24 cellular contexts compared by ENCODE assay signal in the genomic region with DNA sequence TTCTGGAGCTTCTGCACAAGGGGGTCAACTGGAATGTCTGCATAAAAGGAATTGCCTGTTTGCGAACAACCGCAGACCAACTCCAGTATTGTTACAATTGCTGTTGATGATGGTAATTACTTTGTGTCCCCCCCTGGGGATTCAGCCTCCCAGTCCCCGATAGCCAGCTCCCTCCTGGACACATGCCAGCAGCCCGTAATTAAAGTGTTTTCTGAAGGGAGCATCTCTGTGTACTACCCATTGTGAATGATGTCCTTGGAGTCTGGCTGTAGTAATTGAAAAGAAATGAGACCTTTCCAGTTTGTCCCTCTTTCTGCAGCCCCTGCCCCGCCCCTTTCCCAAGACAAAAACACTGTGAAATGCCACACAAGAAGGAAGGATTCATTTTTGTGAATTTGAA.
DNase-seq lines count a peak whose midpoint lies in the region; ATAC-seq and TF ChIP-seq lines count a peak whose summit lies in the region.
"Had no signal": no experiment of that assay in that cellular context is flagged by ENCODE, and none has a peak within 500 bp of the region (broad histone marks: within the 10 kb centered on the region; RNA-seq: fewer than 3 reads in every experiment).

No MANE protein-coding gene starts in this region.

- no peak for TF ChIP-seq CTCF in BE2C (IDR thresholded peaks at IDR 0.05; ENCODE audit: low read depth, low read length)
- no peak for TF ChIP-seq CTCF in glutamatergic neuron (IDR thresholded peaks at IDR 0.05; ENCODE audit: partially characterized antibody, unreplicated experiment)

- peaks cover 10% of the 10 kb centered on the region for H3K4me1 Mint-ChIP-seq in glutamatergic neuron (ENCODE audit: low read depth, unreplicated experiment)
- H3K4me1 Mint-ChIP-seq: activated CD4-positive, alpha-beta T cell treated with anti-CD3 and anti-CD28 coated beads, Interleukin-2, amount 10 ng/mL, durations not matched to agents 7 days and 5 days; activated CD8-positive, alpha-beta memory T cell treated with anti-CD3 and anti-CD28 coated beads, Interleukin-2, amount 10 ng/mL, durations not matched to agents 7 days and 5 days; natural killer cell; stimulated activated naive B cell treated with anti-CD40 and anti-IgM and Interleukin-4, amounts not matched to agents 10 μg/mL and 1 μg/mL and 100 μg/mL, for 72 hours had no signal

- H3K36me3 ChIP-seq in BE2C = no peaks in the 10 kb centered on the region
- H3K36me3 ChIP-seq: right lobe of liver, suprapubic skin, uterus, WERI-Rb-1 had no signal

- H3K9me3 ChIP-seq in BE2C = no peaks in the 10 kb centered on the region
- H3K9me3 ChIP-seq: right lobe of liver, suprapubic skin, uterus had no signal

- H3K36me3 Mint-ChIP-seq in glutamatergic neuron (ENCODE audit: unreplicated experiment) = no peaks in the 10 kb centered on the region
- H3K36me3 Mint-ChIP-seq: activated CD8-positive, alpha-beta memory T cell treated with anti-CD3 and anti-CD28 coated beads, Interleukin-2, amount 10 ng/mL, durations not matched to agents 7 days and 5 days; natural killer cell; stimulated activated naive B cell treated with anti-CD40 and anti-IgM and Interleukin-4, amounts not matched to agents 10 μg/mL and 1 μg/mL and 100 μg/mL, for 72 hours had no signal

- 0 out of 2 replicates have a peak overlapping the region, but pooled peaks have one; percentile 1 for H3K4me3 ChIP-seq in BE2C (ENCODE audit: low read depth, low read length)
- H3K4me3 ChIP-seq: right lobe of liver, suprapubic skin, uterus had no signal

- no peak overlapping the region for H3K4me3 Mint-ChIP-seq in glutamatergic neuron (ENCODE audit: unreplicated experiment)
- H3K4me3 Mint-ChIP-seq: activated CD4-positive, alpha-beta T cell treated with anti-CD3 and anti-CD28 coated beads, Interleukin-2, amount 10 ng/mL, durations not matched to agents 7 days and 5 days; activated CD8-positive, alpha-beta memory T cell treated with anti-CD3 and anti-CD28 coated beads, Interleukin-2, amount 10 ng/mL, durations not matched to agents 7 days and 5 days; activated T-helper 1 cell treated with anti-CD3 and anti-CD28 coated beads, Interleukin-12 subunit alpha, Interleukin-12 subunit beta, Interleukin-2, Interleukin-4 antibody, amounts not matched to agents 30 ng/mL and 10 ng/mL and 1 ng/mL, durations not matched to agents 14 hours and 24 hours and 36 hours; natural killer cell; stimulated activated naive B cell treated with anti-CD40 and anti-IgM and Interleukin-4, amounts not matched to agents 10 μg/mL and 1 μg/mL and 100 μg/mL, for 72 hours had no signal

- H3K27me3 ChIP-seq in BE2C = peaks cover 3% of the 10 kb centered on the region; the same call in 1 of the 2 replicates
- H3K27me3 ChIP-seq: right lobe of liver, suprapubic skin, uterus had no signal

- peak overlapping the region; percentile 13 for H3K27ac Mint-ChIP-seq in glutamatergic neuron (ENCODE audit: unreplicated experiment)
- H3K27ac Mint-ChIP-seq: activated CD4-positive, alpha-beta T cell treated with anti-CD3 and anti-CD28 coated beads, Interleukin-2, amount 10 ng/mL, durations not matched to agents 7 days and 5 days; activated CD8-positive, alpha-beta memory T cell treated with anti-CD3 and anti-CD28 coated beads, Interleukin-2, amount 10 ng/mL, durations not matched to agents 7 days and 5 days; activated T-helper 1 cell treated with anti-CD3 and anti-CD28 coated beads, Interleukin-12 subunit alpha, Interleukin-12 subunit beta, Interleukin-2, Interleukin-4 antibody, amounts not matched to agents 30 ng/mL and 10 ng/mL and 1 ng/mL, durations not matched to agents 14 hours and 24 hours and 36 hours; natural killer cell; stimulated activated naive B cell treated with anti-CD40 and anti-IgM and Interleukin-4, amounts not matched to agents 10 μg/mL and 1 μg/mL and 100 μg/mL, for 72 hours had no signal

- H3K27me3 Mint-ChIP-seq in glutamatergic neuron (ENCODE audit: unreplicated experiment) = no peaks in the 10 kb centered on the region
- H3K27me3 Mint-ChIP-seq: activated CD4-positive, alpha-beta T cell treated with anti-CD3 and anti-CD28 coated beads, Interleukin-2, amount 10 ng/mL, durations not matched to agents 7 days and 5 days; activated CD8-positive, alpha-beta memory T cell treated with anti-CD3 and anti-CD28 coated beads, Interleukin-2, amount 10 ng/mL, durations not matched to agents 7 days and 5 days; stimulated activated naive B cell treated with anti-CD40 and anti-IgM and Interleukin-4, amounts not matched to agents 10 μg/mL and 1 μg/mL and 100 μg/mL, for 72 hours had no signal

- no peak for ATAC-seq in HG02970 (IDR thresholded peaks at IDR 0.05; ENCODE audit: low FRiP score, unreplicated experiment)
- ATAC-seq: activated CD8-positive, alpha-beta memory T cell treated with anti-CD3 and anti-CD28 coated beads, Interleukin-2, amount 10 ng/mL, durations not matched to agents 7 days and 5 days; natural killer cell; right lobe of liver; stimulated activated naive B cell treated with anti-CD40 and anti-IgM and Interleukin-4, amounts not matched to agents 10 μg/mL and 1 μg/mL and 100 μg/mL, for 72 hours had no signal

- no peaks in the 10 kb centered on the region for H3K9me3 Mint-ChIP-seq in glutamatergic neuron (ENCODE audit: unreplicated experiment)
- H3K9me3 Mint-ChIP-seq: activated CD4-positive, alpha-beta T cell treated with anti-CD3 and anti-CD28 coated beads, Interleukin-2, amount 10 ng/mL, durations not matched to agents 7 days and 5 days; activated T-helper 1 cell treated with anti-CD3 and anti-CD28 coated beads, Interleukin-12 subunit alpha, Interleukin-12 subunit beta, Interleukin-2, Interleukin-4 antibody, amounts not matched to agents 30 ng/mL and 10 ng/mL and 1 ng/mL, durations not matched to agents 14 hours and 24 hours and 36 hours had no signal

- peaks cover 8% of the 10 kb centered on the region; the same call in 1 of the 2 replicates for H3K4me1 ChIP-seq in BE2C
- H3K4me1 ChIP-seq: parathyroid adenoma, right lobe of liver, suprapubic skin, uterus had no signal

- DNase-seq in BE2C = peak; percentile 70
- peak; percentile 83 for DNase-seq in NCI-H1105 treated with DMSO at 0.1 percent for 48 hours (lab: John Stamatoyannopoulos, UW)
- DNase-seq in NCI-H748 (lab: John Stamatoyannopoulos, UW; ENCODE audit: unreplicated experiment) = peak; percentile 96
- peak; percentile 57 for DNase-seq in glutamatergic neuron
- DNase-seq in DMS53 (lab: John Stamatoyannopoulos, UW) = no peak
- no peak for DNase-seq in NK-92 treated with Interleukin-12 subunit alpha and Interleukin-12 subunit beta, amount 100 ng/mL, for 24 hours (lab: John Stamatoyannopoulos, UW)
- no peak for DNase-seq in SHP77 (lab: John Stamatoyannopoulos, UW)
- DNase-seq: activated CD4-positive, alpha-beta T cell treated with anti-CD3 and anti-CD28 coated beads, Interleukin-2, amount 10 ng/mL, durations not matched to agents 7 days and 5 days; activated CD8-positive, alpha-beta memory T cell treated with anti-CD3 and anti-CD28 coated beads, Interleukin-2, amount 10 ng/mL, durations not matched to agents 7 days and 5 days; activated naive CD4-positive, alpha-beta T cell treated with anti-CD3 and anti-CD28 coated beads, Interleukin-2, amount 50 U/mL, for 16 hours; EL; natural killer cell; NCI-H1436; NCI-H510A; right lobe of liver; stimulated activated CD4-positive, alpha-beta T cell treated with anti-CD3 and anti-CD28 coated beads, Interleukin-12 subunit alpha, Interleukin-12 subunit beta, amount 100 ng/mL, for 4 hours; stimulated activated CD4-positive, alpha-beta T cell treated with anti-CD3 and anti-CD28 coated beads, Interleukin-4, amount 100 ng/mL, for 24 hours; stimulated activated naive B cell treated with anti-CD40 and anti-IgM and Interleukin-4, amounts not matched to agents 10 μg/mL and 1 μg/mL and 100 μg/mL, for 72 hours; uterus; WERI-Rb-1 had no signal

Comparison
In these comparisons a context has a peak if more than half of its experiments do, and no peak if none do; other contexts are left out.
1. DNase-seq: peak in BE2C (single experiment), NCI-H1105 treated with DMSO at 0.1 percent for 48 hours (single experiment), NCI-H748 (single experiment) and glutamatergic neuron (single experiment); none in DMS53 (single experiment), NK-92 treated with Interleukin-12 subunit alpha and Interleukin-12 subunit beta, amount 100 ng/mL, for 24 hours (single experiment) and SHP77 (0 of 2).